20 cellular contexts compared by ENCODE assay signal in the genomic region with DNA sequence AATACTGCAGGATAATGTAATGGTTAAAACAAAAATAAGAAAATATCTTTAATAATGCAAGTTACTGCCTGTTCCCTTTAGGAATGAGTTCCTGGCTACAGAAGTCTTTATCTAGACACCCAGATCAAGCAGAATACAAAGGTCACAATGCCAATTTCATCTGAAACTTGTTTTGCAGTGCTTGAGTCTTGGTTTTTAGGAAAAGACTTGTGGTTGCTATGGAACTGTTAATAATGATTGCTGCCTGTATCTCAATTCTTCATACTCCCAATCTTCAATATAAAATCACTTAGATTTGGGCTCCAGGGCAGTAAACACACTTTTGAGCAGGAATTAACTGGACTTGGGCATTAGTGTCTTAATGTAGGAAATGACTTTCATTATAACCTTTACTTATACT. TPM values are rescaled to one million over a fixed set of nuclear protein-coding genes. Genes with fewer than 3 reads are reported as not detected.
"Had no signal": no experiment of that assay in that cellular context is flagged by ENCODE, and none has a peak within 500 bp of the region (broad histone marks: within the 10 kb centered on the region; RNA-seq: fewer than 3 reads in every experiment).

No MANE protein-coding gene starts in this region.

- H3K27ac ChIP-seq: left lung, lower lobe of right lung, parathyroid adenoma, psoas muscle, thoracic aorta, transverse colon had no signal

- DNase-seq: effector CD4-positive, alpha-beta T cell; endodermal cell; foreskin melanocyte; islet precursor cell; left lung; lower lobe of right lung; mesendoderm; naive B cell; psoas muscle; retina; spleen; stimulated activated CD4-positive, alpha-beta T cell treated with anti-CD3 and anti-CD28 coated beads, Interleukin-2, amount 100 ng/mL, for 24 hours; stimulated activated CD4-positive, alpha-beta T cell treated with anti-CD3 and anti-CD28 coated beads, Interleukin-4, amount 100 ng/mL, for 4 hours; stimulated activated naive B cell treated with anti-CD40 and anti-IgM and Interleukin-4, amounts not matched to agents 10 μg/mL and 1 μg/mL and 100 μg/mL, for 72 hours; stimulated activated naive CD8-positive, alpha-beta T cell treated with anti-CD3 and anti-CD28 coated beads, Interleukin-15, amount 100 ng/mL, for 72 hours; substantia nigra; transverse colon had no signal

- ATAC-seq: left lung; lower lobe of right lung; psoas muscle; sciatic nerve; stimulated activated naive B cell treated with anti-CD40 and anti-IgM and Interleukin-4, amounts not matched to agents 10 μg/mL and 1 μg/mL and 100 μg/mL, for 72 hours; stimulated activated naive CD8-positive, alpha-beta T cell treated with anti-CD3 and anti-CD28 coated beads, Interleukin-15, amount 100 ng/mL, for 72 hours had no signal

- H3K27me3 ChIP-seq: left lung, spleen, transverse colon had no signal

- H3K9ac ChIP-seq: parathyroid adenoma had no signal

- H2AFZ ChIP-seq: parathyroid adenoma had no signal

- H3K36me3 ChIP-seq: thoracic aorta, transverse colon had no signal

- H3K4me3 ChIP-seq: left lung, lower lobe of right lung, psoas muscle, spleen, thoracic aorta, transverse colon had no signal

- H3K4me1 ChIP-seq: parathyroid adenoma, transverse colon had no signal

- H3K79me2 ChIP-seq: parathyroid adenoma had no signal

- H3K9me3 ChIP-seq: left lung, lower lobe of right lung, psoas muscle, spleen, thoracic aorta, transverse colon had no signal

RNA-seq across cellular contexts. Expression of gene CAVIN2, which starts 14.2 kb away (rescaled TPM):
- total RNA-seq: endodermal cell had no signal
